2 cellular contexts compared by ENCODE assay signal in the genomic region with DNA sequence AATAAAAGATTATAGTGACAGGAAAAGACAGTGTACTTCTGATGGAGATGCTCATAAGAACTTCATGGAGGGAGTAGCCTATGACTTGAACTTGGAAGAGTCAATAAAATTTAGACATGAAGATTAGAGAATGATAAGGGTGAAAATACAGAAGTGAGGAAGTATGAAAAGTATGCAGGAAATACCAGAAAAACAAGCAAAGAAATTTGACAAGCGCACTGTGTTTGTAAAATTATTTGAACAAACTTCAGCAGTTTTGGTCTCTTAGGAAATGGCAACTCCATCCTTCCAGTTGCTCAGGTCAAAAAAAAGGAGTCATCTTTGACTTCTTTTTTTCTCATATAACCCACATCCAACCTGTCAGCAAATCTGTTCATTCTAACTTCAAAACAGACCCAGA.
TF ChIP-seq lines count a peak whose summit lies in the region.

No MANE protein-coding gene starts in this region.

TF ChIP-seq in SK-N-SH, 30 proteins besides CTCF, POLR2A, EP300 and RAD21 (continued from another document):
- TF ChIP-seq, protein P1, sequence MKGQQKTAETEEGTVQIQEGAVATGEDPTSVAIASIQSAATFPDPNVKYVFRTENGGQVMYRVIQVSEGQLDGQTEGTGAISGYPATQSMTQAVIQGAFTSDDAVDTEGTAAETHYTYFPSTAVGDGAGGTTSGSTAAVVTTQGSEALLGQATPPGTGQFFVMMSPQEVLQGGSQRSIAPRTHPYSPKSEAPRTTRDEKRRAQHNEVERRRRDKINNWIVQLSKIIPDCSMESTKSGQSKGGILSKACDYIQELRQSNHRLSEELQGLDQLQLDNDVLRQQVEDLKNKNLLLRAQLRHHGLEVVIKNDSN (IDR thresholded peaks at IDR 0.05; ENCODE audit: borderline replicate concordance, low read depth): no peak
TF ChIP-seq in SK-N-SH: peak in this region for 0.

TF ChIP-seq in SK-N-SH treated with all-trans-retinoic acid at 6 μM for 48 hours, 23 proteins besides CTCF, POLR2A, EP300 and RAD21 (continued from another document):
- TF ChIP-seq, protein P2, sequence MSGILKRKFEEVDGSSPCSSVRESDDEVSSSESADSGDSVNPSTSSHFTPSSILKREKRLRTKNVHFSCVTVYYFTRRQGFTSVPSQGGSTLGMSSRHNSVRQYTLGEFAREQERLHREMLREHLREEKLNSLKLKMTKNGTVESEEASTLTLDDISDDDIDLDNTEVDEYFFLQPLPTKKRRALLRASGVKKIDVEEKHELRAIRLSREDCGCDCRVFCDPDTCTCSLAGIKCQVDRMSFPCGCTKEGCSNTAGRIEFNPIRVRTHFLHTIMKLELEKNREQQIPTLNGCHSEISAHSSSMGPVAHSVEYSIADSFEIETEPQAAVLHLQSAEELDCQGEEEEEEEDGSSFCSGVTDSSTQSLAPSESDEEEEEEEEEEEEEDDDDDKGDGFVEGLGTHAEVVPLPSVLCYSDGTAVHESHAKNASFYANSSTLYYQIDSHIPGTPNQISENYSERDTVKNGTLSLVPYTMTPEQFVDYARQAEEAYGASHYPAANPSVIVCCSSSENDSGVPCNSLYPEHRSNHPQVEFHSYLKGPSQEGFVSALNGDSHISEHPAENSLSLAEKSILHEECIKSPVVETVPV (CRISPR knock-in tag; IDR thresholded peaks at IDR 0.05): no peak
- TF ChIP-seq PPARA (CRISPR knock-in tag; IDR thresholded peaks at IDR 0.05; ENCODE audit: borderline replicate concordance) (no peak), ZNF8 (CRISPR knock-in tag; IDR thresholded peaks at IDR 0.05) (no peak), ESRRG (CRISPR knock-in tag; IDR thresholded peaks at IDR 0.05) (no peak)
